ENCODE assay signal across 1 cellular context in the genomic region with DNA sequence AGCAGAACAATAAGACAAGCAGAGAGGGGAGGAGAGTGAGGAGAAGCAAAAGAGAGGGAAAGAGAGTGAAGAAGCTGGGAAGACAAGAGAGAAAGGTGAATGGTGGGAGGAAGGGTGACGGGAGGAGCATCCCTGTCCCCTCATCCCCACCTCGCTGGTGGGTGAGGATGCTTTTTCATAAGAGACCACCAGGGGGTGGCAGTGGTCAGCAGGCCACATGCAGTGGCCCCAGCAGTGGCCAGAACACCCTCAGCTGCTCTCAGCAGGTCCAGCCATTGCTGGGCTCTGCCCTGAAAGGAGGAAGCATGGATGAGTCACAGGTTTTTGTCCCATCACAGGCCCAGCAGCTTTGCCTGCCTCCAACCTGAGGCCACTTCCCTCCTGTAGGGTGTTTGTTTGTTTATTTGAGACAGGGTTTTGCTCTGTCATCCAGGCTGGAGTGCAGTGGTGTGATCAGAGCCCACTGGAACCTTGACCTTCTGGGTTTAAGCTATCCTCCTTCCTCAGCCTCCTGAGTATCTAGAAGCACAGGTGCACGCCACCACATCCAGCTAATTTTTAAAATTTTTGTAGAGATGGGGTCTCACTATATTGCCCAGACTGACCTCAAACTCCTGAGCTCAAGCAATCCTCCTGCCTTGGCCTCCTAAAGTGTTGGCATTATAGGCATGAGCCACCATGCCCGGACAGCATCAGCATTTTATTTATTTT.
TF ChIP-seq lines count a peak whose summit lies in the region.

No MANE protein-coding gene starts in this region.

TF ChIP-seq in HCT116, 20 proteins besides CTCF, POLR2A, EP300 and RAD21:
- no peak for TF ChIP-seq SP1 (IDR thresholded peaks at IDR 0.05; ENCODE audit: low read depth)
- TF ChIP-seq CEBPB (IDR thresholded peaks at IDR 0.05; ENCODE audit: low read depth): no peak
- no peak for TF ChIP-seq POLR2AphosphoS5 (IDR thresholded peaks at IDR 0.05; ENCODE audit: low read depth, low read length)
- TF ChIP-seq SRF (IDR thresholded peaks at IDR 0.05; ENCODE audit: low read depth): no peak
- TF ChIP-seq JUND (IDR thresholded peaks at IDR 0.05): no peak
- TF ChIP-seq ZNF274 (IDR thresholded peaks at IDR 0.05; ENCODE audit: low read depth, low read length): no peak
- TF ChIP-seq FOSL1 (IDR thresholded peaks at IDR 0.05; ENCODE audit: low read depth): no peak
TF ChIP-seq in HCT116: peak in this region for 0.
